22 cellular contexts compared by ENCODE assay signal in the genomic region with DNA sequence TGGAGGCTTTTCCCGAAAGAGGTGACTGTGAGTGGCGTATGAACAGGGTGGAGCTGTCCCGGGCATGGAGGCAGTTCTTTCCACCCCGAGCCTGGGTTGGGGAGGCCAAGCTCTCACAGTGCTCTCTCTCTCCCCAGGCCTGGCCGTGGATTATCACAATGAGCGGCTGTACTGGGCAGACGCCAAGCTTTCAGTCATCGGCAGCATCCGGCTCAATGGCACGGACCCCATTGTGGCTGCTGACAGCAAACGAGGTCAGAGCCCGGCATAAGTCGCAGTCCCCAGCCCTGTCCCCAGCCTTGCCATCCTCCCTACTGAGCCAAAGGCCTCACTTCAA. TPM values are rescaled to one million over a fixed set of nuclear protein-coding genes. Genes with fewer than 3 reads are reported as not detected.
DNase-seq lines count a peak whose midpoint lies in the region; ATAC-seq and TF ChIP-seq lines count a peak whose summit lies in the region.
"Had no signal": no experiment of that assay in that cellular context is flagged by ENCODE, and none has a peak within 500 bp of the region (broad histone marks: within the 10 kb centered on the region; RNA-seq: fewer than 3 reads in every experiment).

No MANE protein-coding gene starts in this region.

- H3K27ac Mint-ChIP-seq in endothelial cell (ENCODE audit: unreplicated experiment), result no peak overlapping the region
- no peak overlapping the region for H3K27ac Mint-ChIP-seq in activated CD8-positive, alpha-beta memory T cell treated with anti-CD3 and anti-CD28 coated beads, Interleukin-2, amount 10 ng/mL, durations not matched to agents 7 days and 5 days
- H3K27ac Mint-ChIP-seq: activated CD8-positive, alpha-beta T cell treated with anti-CD3 and anti-CD28 coated beads, Interleukin-2, amount 10 ng/mL, durations not matched to agents 7 days and 5 days; activated T-cell treated with anti-CD3 and anti-CD28 coated beads, Interleukin-2, amount 50 U/mL, for 72 hours; dendritic cell treated with granulocyte-macrophage colony-stimulating factor and Interleukin-4, amounts not matched to agents 40 ng/mL and 50 ng/mL, for 4 days had no signal

- H3K9ac ChIP-seq in smooth muscle cell (ENCODE audit: low read depth), result no peak overlapping the region

- H3K4me3 ChIP-seq in thoracic aorta (no peak overlapping the region), smooth muscle cell (no peak overlapping the region)
- H3K4me3 ChIP-seq: psoas muscle had no signal

- no peak overlapping the region for H2AFZ ChIP-seq in smooth muscle cell (ENCODE audit: low read depth)

- peaks cover 78% of the 10 kb centered on the region for H3K36me3 ChIP-seq in thoracic aorta
- H3K36me3 ChIP-seq in smooth muscle cell (ENCODE audit: low read depth), result no peaks in the 10 kb centered on the region

- no peak overlapping the region for H3K4me3 Mint-ChIP-seq in endothelial cell (ENCODE audit: unreplicated experiment)
- no peak overlapping the region for H3K4me3 Mint-ChIP-seq in activated CD8-positive, alpha-beta memory T cell treated with anti-CD3 and anti-CD28 coated beads, Interleukin-2, amount 10 ng/mL, durations not matched to agents 7 days and 5 days
- H3K4me3 Mint-ChIP-seq: activated CD8-positive, alpha-beta T cell treated with anti-CD3 and anti-CD28 coated beads, Interleukin-2, amount 10 ng/mL, durations not matched to agents 7 days and 5 days; activated naive CD4-positive, alpha-beta T cell treated with anti-CD3 and anti-CD28 coated beads, Interleukin-2, amount 50 U/mL, for 24 hours; activated T-cell treated with anti-CD3 and anti-CD28 coated beads, Interleukin-2, amount 50 U/mL, for 72 hours; dendritic cell treated with granulocyte-macrophage colony-stimulating factor and Interleukin-4, amounts not matched to agents 40 ng/mL and 50 ng/mL, for 4 days; IgD-negative memory B cell; nephron progenitor cell had no signal

- peaks cover 5% of the 10 kb centered on the region for H3K4me1 Mint-ChIP-seq in endothelial cell (ENCODE audit: unreplicated experiment)
- peaks cover 7% of the 10 kb centered on the region for H3K4me1 Mint-ChIP-seq in activated CD8-positive, alpha-beta memory T cell treated with anti-CD3 and anti-CD28 coated beads, Interleukin-2, amount 10 ng/mL, durations not matched to agents 7 days and 5 days

- no peak overlapping the region for H3K4me2 ChIP-seq in smooth muscle cell

- H3F3A ChIP-seq in smooth muscle cell (ENCODE audit: low read depth), result peaks cover 13% of the 10 kb centered on the region

- H3K9me3 Mint-ChIP-seq in endothelial cell (ENCODE audit: unreplicated experiment), result no peaks in the 10 kb centered on the region
- H3K9me3 Mint-ChIP-seq in activated CD8-positive, alpha-beta memory T cell treated with anti-CD3 and anti-CD28 coated beads, Interleukin-2, amount 10 ng/mL, durations not matched to agents 7 days and 5 days (ENCODE audit: low read depth), result no peaks in the 10 kb centered on the region
- H3K9me3 Mint-ChIP-seq: activated naive CD4-positive, alpha-beta T cell treated with anti-CD3 and anti-CD28 coated beads, Interleukin-2, amount 50 U/mL, for 24 hours; activated T-cell treated with anti-CD3 and anti-CD28 coated beads, Interleukin-2, amount 50 U/mL, for 72 hours; dendritic cell treated with granulocyte-macrophage colony-stimulating factor and Interleukin-4, amounts not matched to agents 40 ng/mL and 50 ng/mL, for 4 days; IgD-negative memory B cell; nephron progenitor cell had no signal

- no peaks in the 10 kb centered on the region for H3K9me3 ChIP-seq in thoracic aorta
- no peaks in the 10 kb centered on the region for H3K9me3 ChIP-seq in smooth muscle cell (replicated peaks; ENCODE audit: low read depth)
- H3K9me3 ChIP-seq: psoas muscle had no signal

- H3K27me3 Mint-ChIP-seq in endothelial cell (ENCODE audit: unreplicated experiment), result peaks cover 9% of the 10 kb centered on the region
- peaks cover 7% of the 10 kb centered on the region for H3K27me3 Mint-ChIP-seq in activated CD8-positive, alpha-beta memory T cell treated with anti-CD3 and anti-CD28 coated beads, Interleukin-2, amount 10 ng/mL, durations not matched to agents 7 days and 5 days

- H3K36me3 Mint-ChIP-seq in endothelial cell (ENCODE audit: low read depth, unreplicated experiment), result peaks cover 7% of the 10 kb centered on the region
- no peaks in the 10 kb centered on the region for H3K36me3 Mint-ChIP-seq in activated CD8-positive, alpha-beta memory T cell treated with anti-CD3 and anti-CD28 coated beads, Interleukin-2, amount 10 ng/mL, durations not matched to agents 7 days and 5 days
- H3K36me3 Mint-ChIP-seq: activated naive CD4-positive, alpha-beta T cell treated with anti-CD3 and anti-CD28 coated beads, Interleukin-2, amount 50 U/mL, for 24 hours; IgD-negative memory B cell had no signal

- peak; percentile 62 for ATAC-seq in Right ventricle myocardium superior (ENCODE audit: poor library complexity)
- no peak for ATAC-seq in thoracic aorta (ENCODE audit: insufficient number of reproducible peaks, low FRiP score, low read depth)
- ATAC-seq in GM18870 (IDR thresholded peaks at IDR 0.05; ENCODE audit: unreplicated experiment), result no peak
- ATAC-seq in activated CD8-positive, alpha-beta memory T cell treated with anti-CD3 and anti-CD28 coated beads, Interleukin-2, amount 10 ng/mL, durations not matched to agents 7 days and 5 days, result no peak
- ATAC-seq: activated CD4-positive, CD25-positive, alpha-beta regulatory T cell treated with anti-CD3 and anti-CD28 coated beads, Interleukin-2, amount 50 U/mL, for 24 hours; activated CD8-positive, alpha-beta T cell treated with anti-CD3 and anti-CD28 coated beads, Interleukin-2, amount 10 ng/mL, durations not matched to agents 7 days and 5 days; activated T-cell treated with anti-CD3 and anti-CD28 coated beads, Interleukin-2, amount 50 U/mL, for 72 hours; psoas muscle had no signal

- no peaks in the 10 kb centered on the region for H3K27me3 ChIP-seq in thoracic aorta (replicated peaks; ENCODE audit: insufficient read depth)
- H3K27me3 ChIP-seq in smooth muscle cell (ENCODE audit: low read depth), result no peaks in the 10 kb centered on the region
- H3K27me3 ChIP-seq: brain microvascular endothelial cell had no signal

- peaks cover 59% of the 10 kb centered on the region for H4K20me1 ChIP-seq in smooth muscle cell (ENCODE audit: low read depth)

- peaks cover 6 to 35% of the 10 kb centered on the region in 2 donors for H3K4me1 ChIP-seq in thoracic aorta (ENCODE audit: control insufficient read depth in 1 of 2, low read depth in 2 of 2)
- no peaks in the 10 kb centered on the region for H3K4me1 ChIP-seq in smooth muscle cell (ENCODE audit: low read depth)

- H3K79me2 ChIP-seq in smooth muscle cell (ENCODE audit: low read depth), result no peaks in the 10 kb centered on the region

- WGBS in smooth muscle cell (ENCODE audit: low lambda C conversion rate), result 94% methylated on average over 13 of the region's 13 CpGs

- CTCF ChIA-PET in activated CD8-positive, alpha-beta memory T cell treated with anti-CD3 and anti-CD28 coated beads, Interleukin-2, amount 10 ng/mL, durations not matched to agents 7 days and 5 days (lab: Charles Lee), result interaction anchor here (15.4 kb wide), 1 partner anchor 35 kb away, joined by 647 read pairs; a partner anchor contains a TSS

- no peak for TF ChIP-seq CTCF in thoracic aorta (IDR thresholded peaks at IDR 0.05)
- no peak for TF ChIP-seq CTCF in endothelial cell (IDR thresholded peaks at IDR 0.05; ENCODE audit: unreplicated experiment)
- no peak for TF ChIP-seq CTCF in smooth muscle cell (IDR thresholded peaks at IDR 0.05; ENCODE audit: borderline replicate concordance, insufficient read depth, poor library complexity, severe bottlenecking)

- H3K27ac ChIP-seq in thoracic aorta (peak overlapping the region; percentile 37 to 47), smooth muscle cell (ENCODE audit: low read depth) (no peak overlapping the region)
- H3K27ac ChIP-seq: brain microvascular endothelial cell, psoas muscle had no signal

- DNase-seq in astrocyte of the hippocampus (ENCODE audit: low read depth, low spot score), result peak; percentile 50
- peak; percentile 87 for DNase-seq in Right ventricle myocardium superior
- DNase-seq in medulla oblongata (ENCODE audit: extremely low spot score), result peak; percentile 62
- no peak for DNase-seq in thoracic aorta (ENCODE audit: low spot score)
- DNase-seq in endothelial cell (ENCODE audit: low spot score), result no peak
- DNase-seq in activated CD8-positive, alpha-beta memory T cell treated with anti-CD3 and anti-CD28 coated beads, Interleukin-2, amount 10 ng/mL, durations not matched to agents 7 days and 5 days, result no peak
- no peak for DNase-seq in smooth muscle cell (lab: John Stamatoyannopoulos, UW; ENCODE audit: unreplicated experiment)
- DNase-seq: activated CD8-positive, alpha-beta T cell treated with anti-CD3 and anti-CD28 coated beads, Interleukin-2, amount 10 ng/mL, durations not matched to agents 7 days and 5 days; activated T-cell treated with anti-CD3 and anti-CD28 coated beads, Interleukin-2, amount 50 U/mL, for 72 hours; brain microvascular endothelial cell; kidney glomerular epithelial cell; NCI-H1417 treated with DMSO at 0.1 percent for 48 hours; NCI-H526; nephron progenitor cell; T1000 had no signal

- intact Hi-C loops in Right ventricle myocardium superior (cut with DNase I), result no loop called here

RNA-seq across cellular contexts. Expression of a gene that starts 7.7 kb away (rescaled TPM):
- total RNA-seq in Right ventricle myocardium superior (0.70 TPM), thoracic aorta (under 1 TPM in 1 of 2 donors, not detected in 1; 0.81 TPM), endothelial cell (ENCODE audit: unreplicated experiment) (not detected), smooth muscle cell (1.6 and 3.9 TPM in 2 replicates)
- total RNA-seq in activated CD8-positive, alpha-beta memory T cell treated with anti-CD3 and anti-CD28 coated beads, Interleukin-2, amount 10 ng/mL, durations not matched to agents 7 days and 5 days, result under 1 TPM; 0.58 to 0.68 TPM
- polyA plus RNA-seq in smooth muscle cell, result 8.5 and 10.7 TPM in 2 replicates
- total RNA-seq: mononuclear cell had no signal

RNA-seq across cellular contexts. Expression of a gene that starts 20.6 kb away (rescaled TPM):
- total RNA-seq in Right ventricle myocardium superior (26.8 TPM), thoracic aorta (10 to 100 TPM; 57.3 to 60.4 TPM), endothelial cell (ENCODE audit: unreplicated experiment) (63.3 TPM), smooth muscle cell (82.1 and 117 TPM in 2 replicates)
- total RNA-seq in activated CD8-positive, alpha-beta memory T cell treated with anti-CD3 and anti-CD28 coated beads, Interleukin-2, amount 10 ng/mL, durations not matched to agents 7 days and 5 days, result 100 to 1,000 TPM; 194 to 357 TPM
- polyA plus RNA-seq in smooth muscle cell, result 107 TPM in 2 replicates

RNA-seq across cellular contexts. Expression of a gene that starts 42.1 kb away (rescaled TPM):
- 1.2 TPM for total RNA-seq in Right ventricle myocardium superior
- total RNA-seq in thoracic aorta, result under 1 TPM; 0.27 to 0.56 TPM
- total RNA-seq in endothelial cell (ENCODE audit: unreplicated experiment), result 3.3 TPM
- 10 to 100 TPM in 1 of 2 experiments, 1 to 10 TPM in 1; 5.4 to 10.0 TPM for total RNA-seq in activated CD8-positive, alpha-beta memory T cell treated with anti-CD3 and anti-CD28 coated beads, Interleukin-2, amount 10 ng/mL, durations not matched to agents 7 days and 5 days
- 1.4 TPM in 1 of 2 replicates, not detected in the other for total RNA-seq in smooth muscle cell
- polyA plus RNA-seq in smooth muscle cell, result not detected in 2 replicates

Comparison
In these comparisons a context has a peak if more than half of its experiments do, and no peak if none do; other contexts are left out.
1. DNase-seq: peak in astrocyte of the hippocampus (single experiment), Right ventricle myocardium superior (single experiment) and medulla oblongata (single experiment); none in thoracic aorta (single experiment), endothelial cell (single experiment), activated CD8-positive, alpha-beta memory T cell treated with anti-CD3 and anti-CD28 coated beads, Interleukin-2, amount 10 ng/mL, durations not matched to agents 7 days and 5 days (single experiment) and smooth muscle cell (single experiment).